ENCODE assay signal across 9 cellular contexts in the genomic region with DNA sequence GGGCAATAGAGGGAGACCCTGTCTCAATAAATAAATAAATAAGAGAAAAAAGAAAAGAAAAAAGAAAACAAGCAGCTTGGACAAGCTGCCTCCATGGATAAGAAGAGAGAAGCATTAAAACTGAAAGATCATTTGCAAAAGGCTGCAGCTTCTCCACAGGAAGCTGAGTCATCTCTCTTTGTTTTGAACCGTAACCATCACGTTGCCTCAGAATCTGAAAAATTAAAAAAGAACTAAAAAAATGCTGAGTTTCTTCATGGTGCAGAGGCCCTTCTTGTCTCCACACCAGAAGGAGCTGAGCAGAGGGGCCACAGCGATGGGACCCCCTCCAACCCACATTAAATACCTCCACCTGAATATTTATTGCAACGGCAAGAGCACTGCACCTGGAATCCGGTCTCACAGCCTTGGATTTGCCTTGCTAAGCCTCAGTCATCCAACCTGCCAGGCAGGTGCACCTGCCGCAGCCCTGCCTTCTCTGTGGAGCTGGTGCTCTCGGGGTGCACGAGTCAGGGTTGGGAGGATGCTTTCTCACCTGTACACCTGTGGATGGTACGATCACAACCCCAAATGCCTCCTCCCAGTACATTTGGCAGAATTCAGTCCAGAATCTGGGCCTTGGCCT. TPM values are rescaled to one million over a fixed set of nuclear protein-coding genes. Genes with fewer than 3 reads are reported as not detected.
DNase-seq lines count a peak whose midpoint lies in the region; ATAC-seq and TF ChIP-seq lines count a peak whose summit lies in the region.
"Had no signal": no experiment of that assay in that cellular context is flagged by ENCODE, and none has a peak within 500 bp of the region (broad histone marks: within the 10 kb centered on the region; RNA-seq: fewer than 3 reads in every experiment).

No MANE protein-coding gene starts in this region.

- H3K4me3 Mint-ChIP-seq in T-cell, result peak overlapping the region; percentile 35 to 56 (median 55)

- H3K36me3 ChIP-seq in BJ (ENCODE audit: control insufficient read depth, insufficient read depth, low read length), result no peaks in the 10 kb centered on the region

- CTCF ChIA-PET in BJ (lab: Yijun Ruan, JAX), result interaction anchor here (0.6 to 1.3 kb wide), 2 partner anchors 193 to 204 kb away, joined by 3 to 4 read pairs; no protein-coding TSS in a partner anchor
- CTCF ChIA-PET in T-cell (lab: Charles Lee), result no interaction called here

- ATAC-seq in GM18511 (IDR thresholded peaks at IDR 0.05; ENCODE audit: unreplicated experiment) (peak; percentile 66), T-cell (replicated peaks in 1 of 4) (peak; percentile 79 to 85 (median 83)), GM19324 (IDR thresholded peaks at IDR 0.05; ENCODE audit: low FRiP score, unreplicated experiment) (no peak)

- no peaks in the 10 kb centered on the region for H3K9me3 Mint-ChIP-seq in T-cell
- H3K9me3 Mint-ChIP-seq: naive B cell had no signal

- POLR2A ChIA-PET in BJ (lab: Charles Lee) (interaction anchor here (0.6 kb wide), 1 partner anchor 92 kb away, joined by 3 read pairs; no protein-coding TSS in a partner anchor), T-cell (lab: Charles Lee) (interaction anchor here (0.7 to 0.8 kb wide), 3 partner anchors 13 to 180 kb away, joined by 3 to 4 read pairs (median 3); no protein-coding TSS in a partner anchor)

- H3K4me1 Mint-ChIP-seq in T-cell, result peaks cover 71 to 80% (median 73%) of the 10 kb centered on the region in 3 donors

- H3K36me3 Mint-ChIP-seq in T-cell, result no peaks in the 10 kb centered on the region
- H3K36me3 Mint-ChIP-seq: naive B cell had no signal

- H3K27me3 Mint-ChIP-seq in T-cell, result peaks cover 0 to 3% of the 10 kb centered on the region in 2 donors
- H3K27me3 Mint-ChIP-seq: naive B cell had no signal

- peak overlapping the region; percentile 88 to 94 for H3K27ac Mint-ChIP-seq in T-cell

- TF ChIP-seq CTCF in BJ (IDR thresholded peaks at IDR 0.05; ENCODE audit: insufficient read depth, low read depth, low read length), result no peak

- peak; percentile 62 for DNase-seq in BJ (ENCODE audit: low read depth)
- peak; percentile 76 for DNase-seq in HPDE6-E6E7 (ENCODE audit: extremely low spot score)
- DNase-seq in T-cell, result peak in 2 of 34 experiments; percentile 12 to 19
- DNase-seq in fibroblast of the conjunctiva (ENCODE audit: low read depth), result peak; percentile 54
- DNase-seq in NCI-H2029 treated with DMSO at 0.1 percent for 48 hours (lab: John Stamatoyannopoulos, UW), result no peak
- no peak for DNase-seq in epidermal melanocyte (ENCODE audit: insufficient read length, low spot score)
- DNase-seq: naive B cell had no signal

- no peak overlapping the region for H3K4me3 ChIP-seq in BJ (ENCODE audit: low read depth, low read length)

- no peaks in the 10 kb centered on the region for H3K27me3 ChIP-seq in BJ (ENCODE audit: control insufficient read depth, insufficient read depth, low read length)

RNA-seq across cellular contexts. Expression of gene TOX2, which starts 28.1 kb away (rescaled TPM):
- polyA plus RNA-seq in BJ (2011; rRNA removed), result 4.3 and 7.6 TPM in 2 replicates
- polyA minus RNA-seq in BJ (2011; rRNA and poly(A)+ RNA removed), result 5.5 and 7.2 TPM in 2 replicates
- total RNA-seq in T-cell, result 1 to 10 TPM in 4 of 5 donors, under 1 TPM in 1; 0.38 to 3.0 (median 1.6) TPM

Comparison
In these comparisons a context has a peak if more than half of its experiments do, and no peak if none do; other contexts are left out.
1. DNase-seq: peak in BJ (single experiment), HPDE6-E6E7 (single experiment) and fibroblast of the conjunctiva (single experiment); none in NCI-H2029 treated with DMSO at 0.1 percent for 48 hours (single experiment) and epidermal melanocyte (single experiment).